20 cellular contexts compared by ENCODE assay signal in the genomic region with DNA sequence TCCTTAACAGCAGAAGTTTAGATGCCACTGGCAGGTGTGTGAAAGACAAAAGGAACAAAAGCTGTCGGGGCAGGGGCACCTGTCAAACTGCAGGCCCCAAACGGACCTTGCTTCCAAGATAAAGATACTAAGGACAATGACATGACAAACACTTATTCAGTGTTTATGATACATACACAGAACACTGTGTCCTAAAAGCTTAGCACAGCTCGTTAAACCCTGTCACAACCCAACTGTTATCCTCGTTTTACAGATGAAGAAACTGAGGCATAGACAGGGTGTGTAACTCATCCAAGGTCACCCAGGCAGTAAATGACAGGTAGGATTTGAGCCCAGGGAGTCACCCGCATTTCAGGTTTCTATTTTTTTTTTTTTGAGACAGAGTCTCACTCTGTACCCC.
"Had no signal": no experiment of that assay in that cellular context is flagged by ENCODE, and none has a peak within 500 bp of the region (broad histone marks: within the 10 kb centered on the region; RNA-seq: fewer than 3 reads in every experiment).

No MANE protein-coding gene starts in this region.

- H3K4me1 Mint-ChIP-seq: natural killer cell had no signal

- H3K4me3 Mint-ChIP-seq: activated CD4-positive, alpha-beta T cell treated with anti-CD3 and anti-CD28 coated beads, Interleukin-2, amount 10 ng/mL, durations not matched to agents 7 days and 5 days; activated CD8-positive, alpha-beta T cell treated with anti-CD3 and anti-CD28 coated beads, Interleukin-2, amount 10 ng/mL, durations not matched to agents 7 days and 5 days; activated naive CD4-positive, alpha-beta T cell treated with anti-CD3 and anti-CD28 coated beads, Interleukin-2, amount 10 ng/mL, durations not matched to agents 7 days and 5 days; activated naive CD8-positive, alpha-beta T cell treated with anti-CD3 and anti-CD28 coated beads, Interleukin-2, amount 50 U/mL, for 24 hours; activated T-cell treated with anti-CD3 and anti-CD28 coated beads, Interleukin-2, amount 50 U/mL, for 24 hours; brain; endodermal cell; natural killer cell; stimulated activated memory B cell treated with anti-CD40 and anti-IgM and Interleukin-4, amounts not matched to agents 10 μg/mL and 1 μg/mL and 100 μg/mL, for 72 hours had no signal

- H3K36me3 Mint-ChIP-seq: activated naive CD4-positive, alpha-beta T cell treated with anti-CD3 and anti-CD28 coated beads, Interleukin-2, amount 10 ng/mL, durations not matched to agents 7 days and 5 days; natural killer cell; stimulated activated memory B cell treated with anti-CD40 and anti-IgM and Interleukin-4, amounts not matched to agents 10 μg/mL and 1 μg/mL and 100 μg/mL, for 72 hours had no signal

- H3K27ac Mint-ChIP-seq: activated CD8-positive, alpha-beta T cell treated with anti-CD3 and anti-CD28 coated beads, Interleukin-2, amount 10 ng/mL, durations not matched to agents 7 days and 5 days; activated naive CD4-positive, alpha-beta T cell treated with anti-CD3 and anti-CD28 coated beads, Interleukin-2, amount 10 ng/mL, durations not matched to agents 7 days and 5 days; activated naive CD8-positive, alpha-beta T cell treated with anti-CD3 and anti-CD28 coated beads, Interleukin-2, amount 50 U/mL, for 24 hours; activated T-cell treated with anti-CD3 and anti-CD28 coated beads, Interleukin-2, amount 50 U/mL, for 24 hours; activated T-helper 2 cell treated with anti-CD3 and anti-CD28 coated beads, Interferon-gamma antibody, Interleukin-2, Interleukin-4, amounts not matched to agents 10 μg/mL and 5 μg/mL and 100 μg/mL, durations not matched to agents 14 hours and 24 hours and 36 hours; endodermal cell; natural killer cell; stimulated activated memory B cell treated with anti-CD40 and anti-IgM and Interleukin-4, amounts not matched to agents 10 μg/mL and 1 μg/mL and 100 μg/mL, for 72 hours had no signal

- H3K27me3 Mint-ChIP-seq: activated CD4-positive, alpha-beta T cell treated with anti-CD3 and anti-CD28 coated beads, Interleukin-2, amount 10 ng/mL, durations not matched to agents 7 days and 5 days; activated naive CD8-positive, alpha-beta T cell treated with anti-CD3 and anti-CD28 coated beads, Interleukin-2, amount 50 U/mL, for 24 hours; activated T-cell treated with anti-CD3 and anti-CD28 coated beads, Interleukin-2, amount 50 U/mL, for 24 hours; brain; stimulated activated memory B cell treated with anti-CD40 and anti-IgM and Interleukin-4, amounts not matched to agents 10 μg/mL and 1 μg/mL and 100 μg/mL, for 72 hours had no signal

- DNase-seq: activated CD4-positive, alpha-beta T cell treated with anti-CD3 and anti-CD28 coated beads, Interleukin-2, amount 10 ng/mL, durations not matched to agents 7 days and 5 days; activated CD8-positive, alpha-beta T cell treated with anti-CD3 and anti-CD28 coated beads, Interleukin-2, amount 10 ng/mL, durations not matched to agents 7 days and 5 days; activated naive CD4-positive, alpha-beta T cell treated with anti-CD3 and anti-CD28 coated beads, Interleukin-2, amount 10 ng/mL, durations not matched to agents 7 days and 5 days; activated naive CD8-positive, alpha-beta T cell treated with anti-CD3 and anti-CD28 coated beads, Interleukin-2, amount 50 U/mL, for 24 hours; activated T-cell treated with anti-CD3 and anti-CD28 coated beads, Interleukin-2, amount 50 U/mL, for 24 hours; anterior cingulate cortex; central memory CD4-positive, alpha-beta T cell; colonic mucosa; endodermal cell; foreskin fibroblast; hippocampal formation; islet precursor cell; lower lobe of right lung; natural killer cell; pancreas; stimulated activated CD4-positive, alpha-beta T cell treated with anti-CD3 and anti-CD28 coated beads, Interleukin-4, amount 100 ng/mL, for 4 hours; thyroid gland had no signal

- H3K9me3 Mint-ChIP-seq: activated CD4-positive, alpha-beta T cell treated with anti-CD3 and anti-CD28 coated beads, Interleukin-2, amount 10 ng/mL, durations not matched to agents 7 days and 5 days; activated naive CD4-positive, alpha-beta T cell treated with anti-CD3 and anti-CD28 coated beads, Interleukin-2, amount 10 ng/mL, durations not matched to agents 7 days and 5 days; activated naive CD8-positive, alpha-beta T cell treated with anti-CD3 and anti-CD28 coated beads, Interleukin-2, amount 50 U/mL, for 24 hours; activated T-cell treated with anti-CD3 and anti-CD28 coated beads, Interleukin-2, amount 50 U/mL, for 24 hours; activated T-helper 2 cell treated with anti-CD3 and anti-CD28 coated beads, Interferon-gamma antibody, Interleukin-2, Interleukin-4, amounts not matched to agents 10 μg/mL and 5 μg/mL and 100 μg/mL, durations not matched to agents 14 hours and 24 hours and 36 hours; brain; endodermal cell; natural killer cell; stimulated activated memory B cell treated with anti-CD40 and anti-IgM and Interleukin-4, amounts not matched to agents 10 μg/mL and 1 μg/mL and 100 μg/mL, for 72 hours had no signal
